Comparison of ENCODE assay signal across 2 cellular contexts in the genomic region with DNA sequence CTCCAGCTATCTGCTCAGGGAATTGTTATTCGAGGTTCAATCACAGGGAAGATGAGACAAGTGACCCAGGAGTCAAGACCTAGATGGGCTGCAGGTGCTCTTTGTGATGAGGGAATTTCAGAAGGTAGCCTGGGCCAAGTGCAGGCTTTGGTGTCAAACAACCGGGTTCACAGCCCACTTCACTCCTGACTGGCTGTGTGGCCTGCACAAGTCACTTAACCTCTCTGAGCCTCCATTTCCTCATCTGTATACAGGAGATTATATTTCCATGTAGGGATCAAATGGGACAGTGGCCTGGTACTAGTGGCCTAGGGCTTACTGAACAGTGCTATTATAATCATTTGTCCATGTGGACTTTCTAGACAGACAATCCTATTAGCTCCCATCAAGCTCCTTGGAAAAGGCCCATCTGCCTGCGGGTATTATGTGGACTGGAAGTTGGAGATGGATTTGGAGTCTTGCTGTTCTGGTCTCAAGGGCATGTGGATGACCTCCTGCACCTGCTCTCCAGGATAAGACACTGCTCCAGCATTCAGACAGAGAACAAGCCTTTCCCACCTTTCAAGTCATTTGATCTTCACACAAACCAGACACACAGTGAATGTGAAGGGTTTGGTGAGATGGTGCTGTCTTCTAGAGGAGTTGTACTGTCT.
TF ChIP-seq lines count a peak whose summit lies in the region.

No MANE protein-coding gene starts in this region.

TF ChIP-seq in A549, 52 proteins besides CTCF, POLR2A, EP300 and RAD21:
- no peak for TF ChIP-seq CHD4 (IDR thresholded peaks at IDR 0.05; ENCODE audit: borderline replicate concordance)
- no peak for TF ChIP-seq SMC3 (IDR thresholded peaks at IDR 0.05)
- TF ChIP-seq, protein P1, sequence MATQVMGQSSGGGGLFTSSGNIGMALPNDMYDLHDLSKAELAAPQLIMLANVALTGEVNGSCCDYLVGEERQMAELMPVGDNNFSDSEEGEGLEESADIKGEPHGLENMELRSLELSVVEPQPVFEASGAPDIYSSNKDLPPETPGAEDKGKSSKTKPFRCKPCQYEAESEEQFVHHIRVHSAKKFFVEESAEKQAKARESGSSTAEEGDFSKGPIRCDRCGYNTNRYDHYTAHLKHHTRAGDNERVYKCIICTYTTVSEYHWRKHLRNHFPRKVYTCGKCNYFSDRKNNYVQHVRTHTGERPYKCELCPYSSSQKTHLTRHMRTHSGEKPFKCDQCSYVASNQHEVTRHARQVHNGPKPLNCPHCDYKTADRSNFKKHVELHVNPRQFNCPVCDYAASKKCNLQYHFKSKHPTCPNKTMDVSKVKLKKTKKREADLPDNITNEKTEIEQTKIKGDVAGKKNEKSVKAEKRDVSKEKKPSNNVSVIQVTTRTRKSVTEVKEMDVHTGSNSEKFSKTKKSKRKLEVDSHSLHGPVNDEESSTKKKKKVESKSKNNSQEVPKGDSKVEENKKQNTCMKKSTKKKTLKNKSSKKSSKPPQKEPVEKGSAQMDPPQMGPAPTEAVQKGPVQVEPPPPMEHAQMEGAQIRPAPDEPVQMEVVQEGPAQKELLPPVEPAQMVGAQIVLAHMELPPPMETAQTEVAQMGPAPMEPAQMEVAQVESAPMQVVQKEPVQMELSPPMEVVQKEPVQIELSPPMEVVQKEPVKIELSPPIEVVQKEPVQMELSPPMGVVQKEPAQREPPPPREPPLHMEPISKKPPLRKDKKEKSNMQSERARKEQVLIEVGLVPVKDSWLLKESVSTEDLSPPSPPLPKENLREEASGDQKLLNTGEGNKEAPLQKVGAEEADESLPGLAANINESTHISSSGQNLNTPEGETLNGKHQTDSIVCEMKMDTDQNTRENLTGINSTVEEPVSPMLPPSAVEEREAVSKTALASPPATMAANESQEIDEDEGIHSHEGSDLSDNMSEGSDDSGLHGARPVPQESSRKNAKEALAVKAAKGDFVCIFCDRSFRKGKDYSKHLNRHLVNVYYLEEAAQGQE (IDR thresholded peaks at IDR 0.05) = no peak
- TF ChIP-seq, protein P2, sequence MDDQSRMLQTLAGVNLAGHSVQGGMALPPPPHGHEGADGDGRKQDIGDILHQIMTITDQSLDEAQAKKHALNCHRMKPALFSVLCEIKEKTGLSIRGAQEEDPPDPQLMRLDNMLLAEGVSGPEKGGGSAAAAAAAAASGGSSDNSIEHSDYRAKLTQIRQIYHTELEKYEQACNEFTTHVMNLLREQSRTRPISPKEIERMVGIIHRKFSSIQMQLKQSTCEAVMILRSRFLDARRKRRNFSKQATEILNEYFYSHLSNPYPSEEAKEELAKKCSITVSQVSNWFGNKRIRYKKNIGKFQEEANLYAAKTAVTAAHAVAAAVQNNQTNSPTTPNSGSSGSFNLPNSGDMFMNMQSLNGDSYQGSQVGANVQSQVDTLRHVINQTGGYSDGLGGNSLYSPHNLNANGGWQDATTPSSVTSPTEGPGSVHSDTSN (IDR thresholded peaks at IDR 0.05) = no peak
- no peak for TF ChIP-seq ZNF302 (CRISPR knock-in tag; IDR thresholded peaks at IDR 0.05)
- TF ChIP-seq RFX5 (IDR thresholded peaks at IDR 0.05) = no peak
- no peak for TF ChIP-seq CBX8 (IDR thresholded peaks at IDR 0.05)
- peak; percentile 17 for TF ChIP-seq ZFP36 (IDR thresholded peaks at IDR 0.05; ENCODE audit: borderline replicate concordance, partially characterized antibody)
- TF ChIP-seq, protein P3, sequence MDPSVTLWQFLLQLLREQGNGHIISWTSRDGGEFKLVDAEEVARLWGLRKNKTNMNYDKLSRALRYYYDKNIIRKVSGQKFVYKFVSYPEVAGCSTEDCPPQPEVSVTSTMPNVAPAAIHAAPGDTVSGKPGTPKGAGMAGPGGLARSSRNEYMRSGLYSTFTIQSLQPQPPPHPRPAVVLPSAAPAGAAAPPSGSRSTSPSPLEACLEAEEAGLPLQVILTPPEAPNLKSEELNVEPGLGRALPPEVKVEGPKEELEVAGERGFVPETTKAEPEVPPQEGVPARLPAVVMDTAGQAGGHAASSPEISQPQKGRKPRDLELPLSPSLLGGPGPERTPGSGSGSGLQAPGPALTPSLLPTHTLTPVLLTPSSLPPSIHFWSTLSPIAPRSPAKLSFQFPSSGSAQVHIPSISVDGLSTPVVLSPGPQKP (IDR thresholded peaks at IDR 0.05; ENCODE audit: low read depth, low read length) = no peak
TF ChIP-seq in A549: peak in this region for 1.

TF ChIP-seq in HEK293T, 16 proteins besides CTCF, POLR2A, EP300 and RAD21:
- TF ChIP-seq TARDBP (IDR thresholded peaks at IDR 0.05) (no peak), CTBP1 (IDR thresholded peaks at IDR 0.05; ENCODE audit: borderline replicate concordance) (no peak), ARNT (IDR thresholded peaks at IDR 0.05) (no peak), BHLHE40 (IDR thresholded peaks at IDR 0.05; ENCODE audit: borderline replicate concordance) (no peak), HDGF (IDR thresholded peaks at IDR 0.05; ENCODE audit: borderline replicate concordance) (no peak), FOXA1 (IDR thresholded peaks at IDR 0.05) (no peak), ELF4 (IDR thresholded peaks at IDR 0.05) (no peak), FOXK2 (IDR thresholded peaks at IDR 0.05) (no peak), SP1 (IDR thresholded peaks at IDR 0.05) (no peak), NFRKB (IDR thresholded peaks at IDR 0.05) (no peak), SUZ12 (IDR thresholded peaks at IDR 0.05) (no peak), ZNF384 (IDR thresholded peaks at IDR 0.05) (no peak), LEF1 (IDR thresholded peaks at IDR 0.05; ENCODE audit: borderline replicate concordance) (no peak), L3MBTL2 (conservative IDR thresholded peaks at IDR 0.05) (no peak), FOXM1 (IDR thresholded peaks at IDR 0.05; ENCODE audit: borderline replicate concordance) (no peak)
- TF ChIP-seq, protein P4, sequence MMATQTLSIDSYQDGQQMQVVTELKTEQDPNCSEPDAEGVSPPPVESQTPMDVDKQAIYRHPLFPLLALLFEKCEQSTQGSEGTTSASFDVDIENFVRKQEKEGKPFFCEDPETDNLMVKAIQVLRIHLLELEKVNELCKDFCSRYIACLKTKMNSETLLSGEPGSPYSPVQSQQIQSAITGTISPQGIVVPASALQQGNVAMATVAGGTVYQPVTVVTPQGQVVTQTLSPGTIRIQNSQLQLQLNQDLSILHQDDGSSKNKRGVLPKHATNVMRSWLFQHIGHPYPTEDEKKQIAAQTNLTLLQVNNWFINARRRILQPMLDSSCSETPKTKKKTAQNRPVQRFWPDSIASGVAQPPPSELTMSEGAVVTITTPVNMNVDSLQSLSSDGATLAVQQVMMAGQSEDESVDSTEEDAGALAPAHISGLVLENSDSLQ (IDR thresholded peaks at IDR 0.05) = no peak
